In genomic region chr3:159886530-159886929, GRCh38 we compare ENCODE assay signal across 11 cellular contexts. TPM values are rescaled to one million over a fixed set of nuclear protein-coding genes. Genes with fewer than 3 reads are reported as not detected.
"Had no signal": no experiment of that assay in that cellular context is flagged by ENCODE, and none has a peak within 500 bp of the region (broad histone marks: within the 10 kb centered on the region; RNA-seq: fewer than 3 reads in every experiment).

No MANE protein-coding gene starts in this region.

RNA-seq across cellular contexts. Expression of gene SCHIP1, which starts 46.9 kb away (rescaled TPM):
- total RNA-seq: activated CD4-positive, alpha-beta T cell treated with anti-CD3 and anti-CD28 coated beads, Interleukin-2, amount 10 ng/mL, durations not matched to agents 24 days and 14 days; activated CD8-positive, alpha-beta T cell treated with anti-CD3 and anti-CD28 coated beads for 36 hours; activated naive CD4-positive, alpha-beta T cell treated with anti-CD3 and anti-CD28 coated beads for 36 hours; activated naive CD4-positive, alpha-beta T cell treated with anti-CD3 and anti-CD28 coated beads, Interleukin-2, amount 50 U/mL, for 72 hours; activated naive CD8-positive, alpha-beta T cell treated with anti-CD3 and anti-CD28 coated beads for 36 hours; activated T-cell treated with anti-CD3 and anti-CD28 coated beads, Interleukin-2, amount 50 U/mL, for 4 hours; activated T-cell treated with anti-CD3 and anti-CD28 coated beads, Interleukin-2, amount 50 U/mL, for 72 hours; activated T-helper 1 cell treated with anti-CD3 and anti-CD28 coated beads, Interleukin-12 subunit alpha, Interleukin-12 subunit beta, Interleukin-2, Interleukin-4 antibody, amounts not matched to agents 30 ng/mL and 10 ng/mL and 1 ng/mL, durations not matched to agents 14 hours and 24 hours and 36 hours; activated T-helper 17 cell treated with anti-CD3 and anti-CD28 coated beads, Interleukin-2, amount 50 U/mL, for 72 hours; T-helper 1 cell treated with Interleukin-12 subunit alpha and Interleukin-12 subunit beta and Interleukin-4 antibody, amounts not matched to agents 30 ng/mL and 1 ng/mL, for 36 hours; T-helper 17 cell had no signal
